ENCODE assay signal across 8 cellular contexts in genomic region chr17:40176409-40177110, GRCh38. TPM values are rescaled to one million over a fixed set of nuclear protein-coding genes. Genes with fewer than 3 reads are reported as not detected.
A peak's percentile ranks its signal among the peaks of the same experiment; 100 is the strongest.
DNase-seq lines count a peak whose midpoint lies in the region; ATAC-seq and TF ChIP-seq lines count a peak whose summit lies in the region.

No MANE protein-coding gene starts in this region.

- DNase-seq in left ventricle myocardium inferior, result no peak
- no peak for DNase-seq in cardiac septum (ENCODE audit: low spot score)
- no peak for DNase-seq in T-helper 17 cell
- DNase-seq in left lung, result peak in 1 of 2 donors; percentile 64
- no peak for DNase-seq in vagina (ENCODE audit: extremely low spot score in 2 of 2)
- no peak for DNase-seq in adrenal gland
- DNase-seq in KBM-7, result no peak
- no peak for DNase-seq in G401 (ENCODE audit: low spot score)

- H3K9me3 ChIP-seq in left ventricle myocardium inferior (replicated peaks) (no peaks in the 10 kb centered on the region), T-helper 17 cell (ENCODE audit: control insufficient read depth, low read length, poor library complexity, severe bottlenecking) (no peaks in the 10 kb centered on the region), left lung (no peaks in the 10 kb centered on the region), vagina (no peaks in the 10 kb centered on the region), adrenal gland (replicated peaks in 1 of 3) (no peaks in the 10 kb centered on the region)

- no peaks in the 10 kb centered on the region for H3K27me3 Mint-ChIP-seq in T-helper 17 cell

- H3K4me1 ChIP-seq in left ventricle myocardium inferior (peaks cover 25% of the 10 kb centered on the region), left lung (peaks cover 14 to 23% of the 10 kb centered on the region in 2 donors), vagina (peaks cover 29% of the 10 kb centered on the region), adrenal gland (replicated peaks in 1 of 2) (peaks cover 12 to 24% of the 10 kb centered on the region in 2 donors)

- H3K4me3 ChIP-seq in left ventricle myocardium inferior (peak overlapping the region; percentile 63), left lung (peak overlapping the region; percentile 39 to 41), vagina (peak overlapping the region; percentile 73), adrenal gland (no peak overlapping the region)

- intact Hi-C loops in left ventricle myocardium inferior (cut with micrococcal nuclease), result no loop called here
- intact Hi-C loops in cardiac septum (cut with DNase I), result no loop called here
- intact Hi-C loops in left lung (cut with DNase I), result loop anchor here in 1 of 2 donors (10.0 kb wide), 2 partner anchors 62 to 152 kb away; no protein-coding TSS in a partner anchor
- intact Hi-C loops in vagina (cut with DNase I), result loop anchor here (10.0 kb wide), 1 partner anchor 112 kb away; the partner anchor contains the start of gene THRA
- intact Hi-C loops in adrenal gland (cut with DNase I), result loop anchor here in 1 of 2 donors (10.0 kb wide), 1 partner anchor 122 kb away; the partner anchor contains the start of gene MED24

- WGBS in adrenal gland, 4 donors, result 85 to 90% (median 87%) methylated on average over 6 of the region's 6 CpGs

- in situ Hi-C loops in KBM-7 (cut with MboI; ENCODE audit: low pct_unique_long_range_greater_than_20kb, low sequenced_read_pairs) (no loop called here), G401 (cut with HindIII; ENCODE audit: low sequenced_read_pairs) (loop anchor here (5.0 kb wide), 1 partner anchor 104 kb away; no protein-coding TSS in a partner anchor)

- TF ChIP-seq POLR2A in vagina (IDR thresholded peaks at IDR 0.05), result no peak
- no peak for TF ChIP-seq POLR2A in adrenal gland (IDR thresholded peaks at IDR 0.05)

- H3K4me1 Mint-ChIP-seq in T-helper 17 cell, result peaks cover 8% of the 10 kb centered on the region

- H3K4me3 Mint-ChIP-seq in T-helper 17 cell, result peak overlapping the region; percentile 68

- H3K27ac ChIP-seq in left ventricle myocardium inferior (replicated peaks) (no peak overlapping the region), left lung (peak overlapping the region in 1 of 2 donors; percentile 33), vagina (peak overlapping the region; percentile 74), adrenal gland (no peak overlapping the region)

- H3K27me3 ChIP-seq in left ventricle myocardium inferior (ENCODE audit: low read depth), result no peaks in the 10 kb centered on the region
- peaks cover 0 to 15% of the 10 kb centered on the region in 2 donors for H3K27me3 ChIP-seq in left lung
- no peaks in the 10 kb centered on the region for H3K27me3 ChIP-seq in vagina
- no peaks in the 10 kb centered on the region for H3K27me3 ChIP-seq in adrenal gland

- TF ChIP-seq CTCF in left ventricle myocardium inferior (IDR thresholded peaks at IDR 0.05; ENCODE audit: borderline replicate concordance) (no peak), left lung (IDR thresholded peaks at IDR 0.05) (no peak), vagina (IDR thresholded peaks at IDR 0.05) (no peak), adrenal gland (IDR thresholded peaks at IDR 0.05) (no peak)

- no peak for ATAC-seq in T-helper 17 cell
- peak; percentile 73 for ATAC-seq in left lung

- peaks cover 44% of the 10 kb centered on the region for H3K36me3 ChIP-seq in left ventricle myocardium inferior
- peaks cover 0 to 39% of the 10 kb centered on the region in 2 donors for H3K36me3 ChIP-seq in left lung
- peaks cover 0 to 9% of the 10 kb centered on the region in 2 donors for H3K36me3 ChIP-seq in vagina
- peaks cover 0 to 27% of the 10 kb centered on the region in 2 donors for H3K36me3 ChIP-seq in adrenal gland (replicated peaks in 1 of 2)

- H3K36me3 Mint-ChIP-seq in T-helper 17 cell (ENCODE audit: low read depth), result no peaks in the 10 kb centered on the region

- H3K27ac Mint-ChIP-seq in T-helper 17 cell, result peak overlapping the region; percentile 24

RNA-seq across cellular contexts. Expression of gene RAPGEFL1, which starts 0.7 kb away (rescaled TPM):
- total RNA-seq in left ventricle myocardium inferior (3.7 TPM), cardiac septum (7.2 TPM), T-helper 17 cell (10 to 100 TPM in 1 of 2 donors, 1 to 10 TPM in 1; 6.9 to 10.5 TPM), left lung (10 to 100 TPM in 1 of 2 donors, 1 to 10 TPM in 1; 7.4 to 13.1 TPM), vagina (144 TPM), adrenal gland (1 to 10 TPM in 7 of 8 donors, under 1 TPM in 1; 0.24 to 5.7 (median 4.0) TPM)
- 10 to 100 TPM in 1 of 3 donors, 1 to 10 TPM in 2; 1.7 to 18.5 (median 7.3) TPM for polyA plus RNA-seq in adrenal gland
- 1.1 and 2.6 TPM in 2 replicates for total RNA-seq in G401 (2014; rRNA removed; shearing (Covaris generic))

RNA-seq across cellular contexts. Expression of gene CASC3, which starts 36.2 kb away (rescaled TPM):
- total RNA-seq in left ventricle myocardium inferior, result 44.0 TPM
- 54.8 TPM for total RNA-seq in cardiac septum
- total RNA-seq in T-helper 17 cell, result 100 to 1,000 TPM; 168 to 176 TPM
- 10 to 100 TPM; 63.4 to 98.8 TPM for total RNA-seq in left lung
- 40.0 TPM for total RNA-seq in vagina
- total RNA-seq in adrenal gland, result 10 to 100 TPM; 36.2 to 72.4 (median 61.7) TPM
- 10 to 100 TPM; 36.2 to 65.1 (median 57.5) TPM for polyA plus RNA-seq in adrenal gland
- 31.1 and 61.1 TPM in 2 replicates for total RNA-seq in G401 (2014; rRNA removed; shearing (Covaris generic))

RNA-seq across cellular contexts. Expression of gene WIPF2, which starts 42.5 kb away (rescaled TPM):
- total RNA-seq in left ventricle myocardium inferior (12.5 TPM), cardiac septum (13.3 TPM), T-helper 17 cell (10 to 100 TPM; 26.4 to 33.1 TPM), left lung (10 to 100 TPM; 35.5 to 35.8 TPM), vagina (10.6 TPM), adrenal gland (10 to 100 TPM in 7 of 8 donors, 1 to 10 TPM in 1; 8.0 to 30.2 (median 20.9) TPM)
- 10 to 100 TPM in 2 of 3 donors, 1 to 10 TPM in 1; 5.7 to 17.8 (median 13.0) TPM for polyA plus RNA-seq in adrenal gland
- total RNA-seq in G401 (2014; rRNA removed; shearing (Covaris generic)), result 4.6 and 9.7 TPM in 2 replicates

RNA-seq across cellular contexts. Expression of gene MSL1, which starts 54.8 kb away (rescaled TPM):
- 39.8 TPM for total RNA-seq in left ventricle myocardium inferior
- 53.7 TPM for total RNA-seq in cardiac septum
- 100 to 1,000 TPM; 101 to 106 TPM for total RNA-seq in T-helper 17 cell
- total RNA-seq in left lung, result 100 to 1,000 TPM in 1 of 2 donors, 10 to 100 TPM in 1; 84.1 to 112 TPM
- total RNA-seq in vagina, result 62.4 TPM
- total RNA-seq in adrenal gland, result 100 to 1,000 TPM in 1 of 8 donors, 10 to 100 TPM in 7; 47.8 to 100 (median 69.1) TPM
- polyA plus RNA-seq in adrenal gland, result 100 to 1,000 TPM in 2 of 3 donors, 10 to 100 TPM in 1; 74.2 to 143 (median 128) TPM
- total RNA-seq in G401 (2014; rRNA removed; shearing (Covaris generic)), result 67.9 and 80.5 TPM in 2 replicates

Comparison
In these comparisons a context has a peak if more than half of its experiments do, and no peak if none do; other contexts are left out.
1. H3K4me3 ChIP-seq: peak in left ventricle myocardium inferior (single experiment), left lung (2 of 2) and vagina (2 of 2); none in adrenal gland (0 of 4).
2. RNA of gene RAPGEFL1, which starts 0.7 kb away (total RNA-seq): 144 TPM in vagina (single experiment); 7.4 to 13.1 TPM in left lung, 6.9 to 10.5 TPM in T-helper 17 cell, 7.2 TPM in cardiac septum (single experiment), 0.24 to 5.7 TPM in adrenal gland, 3.7 TPM in left ventricle myocardium inferior (single experiment) and 1.1 to 2.6 TPM in G401; every median in the first group is over 10 times any median in the second.